In genomic region chr12:54762390-54762789, GRCh38 we compare ENCODE assay signal across 26 cellular contexts.
"Had no signal": no experiment of that assay in that cellular context is flagged by ENCODE, and none has a peak within 500 bp of the region (broad histone marks: within the 10 kb centered on the region; RNA-seq: fewer than 3 reads in every experiment).

No MANE protein-coding gene starts in this region.

- DNase-seq: activated CD8-positive, alpha-beta memory T cell treated with anti-CD3 and anti-CD28 coated beads for 24 hours; activated CD8-positive, alpha-beta memory T cell treated with anti-CD3 and anti-CD28 coated beads, Interleukin-2, amount 50 U/mL, for 4 hours; activated T-cell treated with anti-CD3 and anti-CD28 coated beads, Interleukin-2, amount 50 U/mL, for 24 hours; adrenal gland; brain microvascular endothelial cell; caudate nucleus; colonic mucosa; glutamatergic neuron; kidney glomerular epithelial cell; left ventricle myocardium inferior; naive thymus-derived CD4-positive, alpha-beta T cell; occipital lobe; small intestine; stimulated activated CD4-positive, alpha-beta T cell treated with anti-CD3 and anti-CD28 coated beads, Interleukin-2, amount 100 ng/mL, for 24 hours; stimulated activated naive CD8-positive, alpha-beta T cell treated with anti-CD3 and anti-CD28 coated beads, Interleukin-15, amount 100 ng/mL, for 72 hours had no signal

- ATAC-seq: activated naive CD4-positive, alpha-beta T cell treated with anti-CD3 and anti-CD28 coated beads, Interleukin-2, amount 50 U/mL, for 72 hours; activated T-helper 17 cell treated with anti-CD3 and anti-CD28 coated beads, Interleukin-2, amount 50 U/mL, for 72 hours; naive thymus-derived CD4-positive, alpha-beta T cell; sciatic nerve; stimulated activated effector memory CD8-positive, alpha-beta T cell treated with anti-CD3 and anti-CD28 coated beads, Interleukin-12 subunit alpha, Interleukin-12 subunit beta, amount 100 ng/mL, for 72 hours; stimulated activated naive CD8-positive, alpha-beta T cell treated with anti-CD3 and anti-CD28 coated beads, Interleukin-15, amount 100 ng/mL, for 72 hours; WTC11 had no signal

- H3K9me3 ChIP-seq: adrenal gland, ascending aorta, colonic mucosa, suprapubic skin had no signal

- H3K27me3 ChIP-seq: ascending aorta, brain microvascular endothelial cell, colonic mucosa, hepatocyte, suprapubic skin, tibial nerve had no signal

- H3K79me2 ChIP-seq: hepatocyte had no signal

- H3K4me3 ChIP-seq: adrenal gland, ascending aorta, colonic mucosa, esophagus muscularis mucosa, hepatocyte, left ventricle myocardium inferior, suprapubic skin, tibial nerve had no signal

- H3K36me3 ChIP-seq: adrenal gland, ascending aorta, brain microvascular endothelial cell, colonic mucosa, esophagus muscularis mucosa, left ventricle myocardium inferior, suprapubic skin, tibial nerve had no signal

- FAIRE-seq: frontal cortex, small intestine had no signal

- H3K4me1 ChIP-seq: adrenal gland, ascending aorta, colonic mucosa, esophagus muscularis mucosa, left ventricle myocardium inferior, suprapubic skin, tibial nerve had no signal

- H3K27ac ChIP-seq: adrenal gland, ascending aorta, brain microvascular endothelial cell, colonic mucosa, esophagus muscularis mucosa, hepatocyte, left ventricle myocardium inferior, suprapubic skin, tibial nerve had no signal

- H3K4me2 ChIP-seq: hepatocyte had no signal

- H2AFZ ChIP-seq: hepatocyte had no signal
